11 cellular contexts compared by ENCODE assay signal in the genomic region with DNA sequence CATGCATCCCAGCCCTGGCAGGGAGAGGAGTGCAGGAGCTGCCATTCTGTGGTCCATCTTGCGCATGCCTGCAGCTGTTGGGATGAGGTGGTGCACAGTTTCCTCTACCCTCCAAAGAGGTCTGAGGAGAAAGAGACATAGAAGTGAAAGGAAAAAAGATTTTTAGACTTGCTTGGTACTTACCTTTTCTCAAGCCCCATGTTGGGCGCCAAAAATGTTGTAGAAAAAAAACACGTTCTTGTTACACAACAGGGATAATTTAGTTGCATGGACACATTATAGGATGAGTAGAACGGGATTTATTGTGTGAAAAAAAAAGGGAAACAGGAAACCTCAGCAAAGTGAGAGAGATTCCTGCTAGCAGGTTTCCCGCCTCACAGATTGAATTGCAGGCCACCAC.
DNase-seq lines count a peak whose midpoint lies in the region; ATAC-seq and TF ChIP-seq lines count a peak whose summit lies in the region.
"Had no signal": no experiment of that assay in that cellular context is flagged by ENCODE, and none has a peak within 500 bp of the region (broad histone marks: within the 10 kb centered on the region; RNA-seq: fewer than 3 reads in every experiment).

No MANE protein-coding gene starts in this region.

- H3K79me2 ChIP-seq in osteoblast (ENCODE audit: insufficient read depth, low read length), result no peaks in the 10 kb centered on the region

- peaks cover 83% of the 10 kb centered on the region for H3K36me3 Mint-ChIP-seq in nephron progenitor cell (ENCODE audit: low read depth)

- no peak overlapping the region for H3K4me3 ChIP-seq in osteoblast (ENCODE audit: insufficient read depth, low read length)
- H3K4me3 ChIP-seq: body of pancreas had no signal

- peak; percentile 29 for DNase-seq in NCI-H2227 (lab: John Stamatoyannopoulos, UW; ENCODE audit: unreplicated experiment)
- no peak for DNase-seq in NCI-H2227 treated with DMSO at 0.1 percent for 48 hours (lab: John Stamatoyannopoulos, UW)
- peak; percentile 16 for DNase-seq in KBM-7
- DNase-seq in dermis blood vessel endothelial cell, result peak; percentile 53
- DNase-seq in nephron progenitor cell, result peak; percentile 16
- DNase-seq in osteoblast (ENCODE audit: insufficient read length, low spot score, missing footprints), result no peak
- DNase-seq: GF-D8, NCI-H1092 had no signal

- H3K27me3 ChIP-seq in osteoblast (ENCODE audit: insufficient read depth, low read length), result no peaks in the 10 kb centered on the region
- H3K27me3 ChIP-seq: body of pancreas had no signal

- H2AFZ ChIP-seq in osteoblast (ENCODE audit: low read length), result no peak overlapping the region

- in situ Hi-C loops in KBM-7 (cut with MboI; ENCODE audit: low pct_unique_long_range_greater_than_20kb, low sequenced_read_pairs), result no loop called here

- H3K27ac Mint-ChIP-seq in nephron progenitor cell, result no peak overlapping the region

- H3K27ac ChIP-seq in osteoblast (ENCODE audit: low read depth, low read length), result no peak overlapping the region
- H3K27ac ChIP-seq: body of pancreas had no signal

- H3K4me3 Mint-ChIP-seq in nephron progenitor cell, result no peak overlapping the region

- H3K4me2 ChIP-seq in osteoblast (ENCODE audit: insufficient read depth, low read length), result no peak overlapping the region

- no peak for TF ChIP-seq CTCF in nephron progenitor cell (IDR thresholded peaks at IDR 0.05)
- no peak for TF ChIP-seq CTCF in osteoblast (IDR thresholded peaks at IDR 0.05; ENCODE audit: extremely low read depth, low read depth, low read length)

- peaks cover 9% of the 10 kb centered on the region for H3K9me3 ChIP-seq in osteoblast (ENCODE audit: low read depth, low read length)

- no peaks in the 10 kb centered on the region for H3K36me3 ChIP-seq in osteoblast (ENCODE audit: insufficient read depth, low read length)

- H3K4me1 Mint-ChIP-seq in nephron progenitor cell, result no peaks in the 10 kb centered on the region

- no peaks in the 10 kb centered on the region for H3K4me1 ChIP-seq in osteoblast (ENCODE audit: insufficient read depth, low read length)
- H3K4me1 ChIP-seq: body of pancreas had no signal

- H3K27me3 Mint-ChIP-seq in nephron progenitor cell (ENCODE audit: low read depth, poor library complexity), result no peaks in the 10 kb centered on the region

- no peaks in the 10 kb centered on the region for H4K20me1 ChIP-seq in osteoblast (ENCODE audit: insufficient read depth, low read length)

- peaks cover 51% of the 10 kb centered on the region for H3K9me3 Mint-ChIP-seq in nephron progenitor cell

- ATAC-seq in HG02763 (IDR thresholded peaks at IDR 0.05; ENCODE audit: unreplicated experiment), result no peak
- no peak for ATAC-seq in HG02678 (IDR thresholded peaks at IDR 0.05; ENCODE audit: unreplicated experiment)
- ATAC-seq: body of pancreas had no signal

Comparison
In these comparisons a context has a peak if more than half of its experiments do, and no peak if none do; other contexts are left out.
1. DNase-seq: peak in NCI-H2227 (single experiment), KBM-7 (single experiment), dermis blood vessel endothelial cell (single experiment) and nephron progenitor cell (single experiment); none in NCI-H2227 treated with DMSO at 0.1 percent for 48 hours (single experiment) and osteoblast (single experiment).